21 cellular contexts compared by ENCODE assay signal in the genomic region with DNA sequence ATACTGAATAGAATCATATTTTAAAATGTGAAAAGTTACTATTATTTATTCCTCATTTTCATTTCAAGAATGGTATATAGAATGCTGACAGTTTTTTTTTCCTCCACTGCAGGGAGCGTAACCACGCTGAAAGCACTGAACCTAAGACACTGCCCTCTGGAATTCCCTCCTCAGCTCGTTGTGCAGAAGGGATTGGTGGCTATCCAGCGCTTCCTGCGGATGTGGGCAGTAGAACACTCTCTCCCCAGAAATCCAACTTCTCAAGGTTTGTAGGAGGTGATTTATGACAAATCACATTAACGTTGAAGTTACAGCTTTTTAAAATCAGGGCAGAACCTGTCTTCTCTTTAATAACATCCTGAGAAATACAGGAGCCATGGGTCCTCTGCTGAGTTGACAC. TPM values are rescaled to one million over a fixed set of nuclear protein-coding genes. Genes with fewer than 3 reads are reported as not detected.
A peak's percentile ranks its signal among the peaks of the same experiment; 100 is the strongest.
DNase-seq lines count a peak whose midpoint lies in the region; TF ChIP-seq lines count a peak whose summit lies in the region.
"Had no signal": no experiment of that assay in that cellular context is flagged by ENCODE, and none has a peak within 500 bp of the region (broad histone marks: within the 10 kb centered on the region; RNA-seq: fewer than 3 reads in every experiment).

No MANE protein-coding gene starts in this region.

- no peak for TF ChIP-seq EP300 in sigmoid colon (IDR thresholded peaks at IDR 0.05)

- peak; percentile 31 for DNase-seq in left kidney (ENCODE audit: low read depth, low spot score)
- DNase-seq in posterior vena cava (ENCODE audit: low spot score) = peak; percentile 23
- DNase-seq in sigmoid colon = peak; percentile 2
- DNase-seq in H7 = no peak
- DNase-seq in C1 segment of cervical spinal cord (lab: John Stamatoyannopoulos, UW) = no peak
- DNase-seq: AML-193; CD4-positive, alpha-beta memory T cell; CD4-positive, CD25-positive, alpha-beta regulatory T cell; CD8-positive, alpha-beta memory T cell; COR-L47; DMS 273 treated with DMSO at 0.1 percent for 48 hours; DMS153; DMS53; DMS79; DND-41; EL; GDM1 had no signal

- no peaks in the 10 kb centered on the region for H3K4me1 ChIP-seq in sigmoid colon
- H3K4me1 ChIP-seq: A549 had no signal

- H3K36me3 ChIP-seq in sigmoid colon (peaks cover 0 to 50% (median 5%) of the 10 kb centered on the region in 4 donors), H7 (replicated peaks; ENCODE audit: control insufficient read depth, insufficient read depth, low read length) (no peaks in the 10 kb centered on the region)

- H3K27ac ChIP-seq in sigmoid colon = no peak overlapping the region
- H3K27ac ChIP-seq: 22Rv1; A549; BLaER1 treated with 17β-estradiol and CSF1 and Interleukin-3, amounts not matched to agents 10 nM and 100 nM had no signal

- no peak for TF ChIP-seq POLR2A in sigmoid colon (IDR thresholded peaks at IDR 0.05)

- intact Hi-C loops in posterior vena cava (cut with DNase I) = no loop called here
- intact Hi-C loops in sigmoid colon (cut with DNase I) = no loop called here

- H3K27me3 ChIP-seq in sigmoid colon (no peaks in the 10 kb centered on the region), H7 (ENCODE audit: control insufficient read depth, insufficient read depth, low read length) (no peaks in the 10 kb centered on the region)
- H3K27me3 ChIP-seq: BLaER1 treated with 17β-estradiol and CSF1 and Interleukin-3, amounts not matched to agents 10 nM and 100 nM had no signal

- WGBS in sigmoid colon, 2 donors = 86 to 90% methylated on average over 6 of the region's 6 CpGs

- H3K4me3 ChIP-seq in sigmoid colon = no peak overlapping the region
- H3K4me3 ChIP-seq in H7 (ENCODE audit: insufficient read depth, low read depth, low read length) = no peak overlapping the region
- H3K4me3 ChIP-seq: A549; BLaER1 treated with 17β-estradiol and CSF1 and Interleukin-3, amounts not matched to agents 10 nM and 100 nM; GM12878 had no signal

- no peak for TF ChIP-seq CTCF in sigmoid colon (IDR thresholded peaks at IDR 0.05)

- H3K9me3 ChIP-seq in sigmoid colon = no peaks in the 10 kb centered on the region
- H3K9me3 ChIP-seq: A549 had no signal

RNA-seq across cellular contexts. Expression of a gene that starts 12.4 kb away (rescaled TPM):
- total RNA-seq in posterior vena cava (1 to 10 TPM; 4.7 to 6.5 TPM), sigmoid colon (10 to 100 TPM in 1 of 4 donors, 1 to 10 TPM in 3; 6.1 to 15.5 (median 8.1) TPM)
- polyA plus RNA-seq in sigmoid colon = 1 to 10 TPM; 1.4 to 6.2 (median 1.8) TPM
- total RNA-seq in H7 (2014; rRNA removed; shearing (Covaris generic)) = 4.0 and 5.7 TPM in 2 replicates

RNA-seq across cellular contexts. Expression of a gene that starts 36.6 kb away (rescaled TPM):
- 1 to 10 TPM; 6.3 to 9.7 TPM for total RNA-seq in posterior vena cava
- 1 to 10 TPM; 4.3 to 8.4 (median 6.1) TPM for total RNA-seq in sigmoid colon
- 10 to 100 TPM; 10.4 to 12.8 (median 12.6) TPM for polyA plus RNA-seq in sigmoid colon
- total RNA-seq in H7 (2014; rRNA removed; shearing (Covaris generic)) = 24.9 and 31.4 TPM in 2 replicates

RNA-seq across cellular contexts. Expression of a gene that starts 52.6 kb away (rescaled TPM):
- total RNA-seq in posterior vena cava = 10 to 100 TPM; 10.4 to 16.1 TPM
- total RNA-seq in sigmoid colon = 10 to 100 TPM in 1 of 4 donors, 1 to 10 TPM in 3; 7.7 to 10.2 (median 9.3) TPM
- polyA plus RNA-seq in sigmoid colon = 10 to 100 TPM; 27.0 to 50.8 (median 28.2) TPM
- 14.3 and 15.3 TPM in 2 replicates for total RNA-seq in H7 (2014; rRNA removed; shearing (Covaris generic))

Comparison
In these comparisons a context has a peak if more than half of its experiments do, and no peak if none do; other contexts are left out.
1. DNase-seq: peak in left kidney (single experiment), posterior vena cava (single experiment) and sigmoid colon (single experiment); none in H7 (single experiment) and C1 segment of cervical spinal cord (0 of 14).